Comparison of ENCODE assay signal across 31 cellular contexts in the genomic region with DNA sequence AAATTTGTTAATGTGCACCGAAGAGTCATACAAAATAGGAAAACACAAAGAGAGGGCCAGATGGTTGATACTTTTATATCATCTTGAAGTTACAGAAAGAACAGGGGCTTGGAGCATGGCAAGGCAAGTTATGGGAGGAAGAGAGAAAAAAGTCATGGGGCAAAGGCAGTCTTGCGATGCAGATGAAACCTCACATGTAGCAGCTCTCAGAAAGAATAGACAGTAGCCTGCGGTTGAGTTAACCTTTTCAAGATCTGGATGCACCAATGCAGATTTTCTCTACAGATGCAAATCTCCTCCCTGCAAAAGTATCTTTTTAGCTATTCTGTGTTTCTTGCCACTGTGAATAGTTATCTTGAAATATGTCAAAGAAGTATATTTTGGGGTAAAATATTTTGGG.
"Had no signal": no experiment of that assay in that cellular context is flagged by ENCODE, and none has a peak within 500 bp of the region (broad histone marks: within the 10 kb centered on the region; RNA-seq: fewer than 3 reads in every experiment).

No MANE protein-coding gene starts in this region.

- H3K9me3 Mint-ChIP-seq: natural killer cell; stimulated activated effector memory CD8-positive, alpha-beta T cell treated with anti-CD3 and anti-CD28 coated beads, Interleukin-12 subunit alpha, Interleukin-12 subunit beta, amount 100 ng/mL, for 72 hours had no signal

- H3K27me3 Mint-ChIP-seq: naive B cell; stimulated activated naive CD8-positive, alpha-beta T cell treated with anti-CD3 and anti-CD28 coated beads, Interleukin-15, Interleukin-2, amounts not matched to agents 100 ng/mL and 50 ng/mL, for 24 hours had no signal

- DNase-seq: hippocampal formation; immature natural killer cell; kidney; left colon; left ventricle myocardium inferior; mesendoderm; naive B cell; natural killer cell; nephron progenitor cell; nucleus accumbens; pancreas; posterior cingulate gyrus; retina; right cardiac atrium; spleen; stimulated activated CD4-positive, alpha-beta T cell treated with anti-CD3 and anti-CD28 coated beads, Interleukin-4, amount 100 ng/mL, for 24 hours; stimulated activated naive CD4-positive, alpha-beta T cell; tibial artery; trophoblast cell; upper lobe of right lung had no signal

- H3K36me3 ChIP-seq: left ventricle myocardium inferior, pancreas, prostate gland, spleen, suprapubic skin, thoracic aorta, tibial artery, upper lobe of right lung had no signal

- H3K4me1 ChIP-seq: left ventricle myocardium inferior, pancreas, prostate gland, spleen, tibial artery, upper lobe of right lung had no signal

- ATAC-seq: left colon; natural killer cell; pancreas; right cardiac atrium; sciatic nerve; stimulated activated effector memory CD8-positive, alpha-beta T cell treated with anti-CD3 and anti-CD28 coated beads, Interleukin-12 subunit alpha, Interleukin-12 subunit beta, amount 100 ng/mL, for 72 hours; upper lobe of right lung had no signal

- H3K4me3 Mint-ChIP-seq: immature natural killer cell; mesothelial cell of epicardium; naive B cell; natural killer cell; nephron progenitor cell; stimulated activated effector memory CD8-positive, alpha-beta T cell treated with anti-CD3 and anti-CD28 coated beads, Interleukin-12 subunit alpha, Interleukin-12 subunit beta, amount 100 ng/mL, for 72 hours; stimulated activated naive CD8-positive, alpha-beta T cell treated with anti-CD3 and anti-CD28 coated beads, Interleukin-15, Interleukin-2, amounts not matched to agents 100 ng/mL and 50 ng/mL, for 24 hours had no signal

- H3K4me3 ChIP-seq: left ventricle myocardium inferior, lung, pancreas, prostate gland, skin epidermis, spleen, suprapubic skin, thoracic aorta, tibial artery, upper lobe of right lung had no signal

- H3K27me3 ChIP-seq: pancreas, spleen, suprapubic skin, tibial artery, upper lobe of right lung had no signal

- H3K9me3 ChIP-seq: pancreas, prostate gland, suprapubic skin, thoracic aorta, tibial artery, upper lobe of right lung had no signal

- H3K27ac ChIP-seq: left ventricle myocardium inferior, pancreas, prostate gland, skin epidermis, spleen, suprapubic skin, thoracic aorta, tibial artery, upper lobe of right lung had no signal

- FAIRE-seq: islet of Langerhans, kidney, pancreas, urothelium cell line had no signal

- H3K27ac Mint-ChIP-seq: immature natural killer cell; mesothelial cell of epicardium; naive B cell; natural killer cell; nephron progenitor cell; stimulated activated effector memory CD8-positive, alpha-beta T cell treated with anti-CD3 and anti-CD28 coated beads, Interleukin-12 subunit alpha, Interleukin-12 subunit beta, amount 100 ng/mL, for 72 hours; stimulated activated naive CD8-positive, alpha-beta T cell treated with anti-CD3 and anti-CD28 coated beads, Interleukin-15, Interleukin-2, amounts not matched to agents 100 ng/mL and 50 ng/mL, for 24 hours had no signal

- H3K36me3 Mint-ChIP-seq: immature natural killer cell; natural killer cell; stimulated activated effector memory CD8-positive, alpha-beta T cell treated with anti-CD3 and anti-CD28 coated beads, Interleukin-12 subunit alpha, Interleukin-12 subunit beta, amount 100 ng/mL, for 72 hours had no signal

- H3K4me1 Mint-ChIP-seq: immature natural killer cell; naive B cell; natural killer cell; nephron progenitor cell; stimulated activated effector memory CD8-positive, alpha-beta T cell treated with anti-CD3 and anti-CD28 coated beads, Interleukin-12 subunit alpha, Interleukin-12 subunit beta, amount 100 ng/mL, for 72 hours had no signal
